ENCODE assay signal across 16 cellular contexts in the genomic region with DNA sequence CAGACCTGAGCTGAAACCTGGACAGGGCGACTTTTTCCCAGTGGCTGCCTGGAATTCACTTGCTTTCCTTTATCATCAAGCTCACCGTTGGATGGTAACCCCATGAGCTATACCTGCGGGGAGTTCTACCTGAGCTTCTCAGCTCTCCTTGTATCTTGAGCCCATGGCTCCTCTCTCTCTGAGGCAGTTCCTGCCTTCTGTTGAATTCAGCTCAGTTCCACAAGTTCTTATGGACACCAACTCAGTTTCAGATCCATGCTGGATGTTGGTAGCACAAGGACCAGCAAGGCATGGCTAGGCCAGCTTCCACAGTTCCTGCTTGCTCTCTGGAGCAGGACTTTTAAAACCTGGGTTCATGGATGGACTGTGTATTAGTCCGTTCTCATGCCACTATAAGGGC. TPM values are rescaled to one million over a fixed set of nuclear protein-coding genes. Genes with fewer than 3 reads are reported as not detected.
DNase-seq lines count a peak whose midpoint lies in the region; ATAC-seq and TF ChIP-seq lines count a peak whose summit lies in the region.
"Had no signal": no experiment of that assay in that cellular context is flagged by ENCODE, and none has a peak within 500 bp of the region (broad histone marks: within the 10 kb centered on the region; RNA-seq: fewer than 3 reads in every experiment).

No MANE protein-coding gene starts in this region.

- WGBS in IMR-90 (ENCODE audit: extremely low coverage in 2 of 2, insufficient read length in 1 of 2), 2 experiments = 95% methylated on average over 3 of the region's 4 CpGs; no CpG with 5 or more reads in 1 of the 2 experiments

- H3K27me3 ChIP-seq in IMR-90 (ENCODE audit: control insufficient read depth, insufficient read depth, low read length) = no peaks in the 10 kb centered on the region

- TF ChIP-seq POLR2A in IMR-90 (IDR thresholded peaks at IDR 0.05; ENCODE audit: low read depth, low read length) = no peak

- H4K91ac ChIP-seq in IMR-90 (ENCODE audit: insufficient read depth, low read depth, low read length) = peak overlapping the region; percentile 25; the same call in 1 of the 2 replicates

- no peaks in the 10 kb centered on the region for H3K36me3 Mint-ChIP-seq in nephron progenitor cell (ENCODE audit: low read depth)
- H3K36me3 Mint-ChIP-seq: CD4-positive, alpha-beta memory T cell had no signal

- H2AFZ ChIP-seq in IMR-90 (replicated peaks; ENCODE audit: low read length, poor library complexity) = no peak overlapping the region

- CTCF ChIA-PET in IMR-90 (lab: Yijun Ruan, JAX) = interaction anchor here (0.9 to 1.0 kb wide), 2 partner anchors 9 to 10 kb away, joined by 3 to 4 read pairs; no protein-coding TSS in a partner anchor

- peaks cover 37% of the 10 kb centered on the region for H3K4me1 ChIP-seq in IMR-90 (ENCODE audit: control insufficient read depth, insufficient read depth, low read length)
- H3K4me1 ChIP-seq in mucosa of descending colon (ENCODE audit: low read depth) = no peaks in the 10 kb centered on the region

- POLR2A ChIA-PET in IMR-90 (lab: Charles Lee; ENCODE audit: unreplicated experiment) = no interaction called here

- H3K9me1 ChIP-seq in IMR-90 (ENCODE audit: insufficient read depth, low read length) = peaks cover 39% of the 10 kb centered on the region

- no peak overlapping the region for H3K23ac ChIP-seq in IMR-90 (ENCODE audit: low read depth, low read length)

- H3K4ac ChIP-seq in IMR-90 (ENCODE audit: low read depth, low read length) = peak overlapping the region; percentile 21

- H2BK20ac ChIP-seq in IMR-90 (ENCODE audit: low read depth, low read length) = peak overlapping the region; percentile 78; the same call in 1 of the 2 replicates

- H3K14ac ChIP-seq in IMR-90 (replicated peaks; ENCODE audit: low read depth, low read length) = no peak overlapping the region; the same call in 1 of the 2 replicates

- no peak overlapping the region for H4K5ac ChIP-seq in IMR-90 (ENCODE audit: low read depth, low read length)

- no peak overlapping the region for H3K4me3 ChIP-seq in IMR-90 (ENCODE audit: insufficient read depth, low read depth, low read length)
- H3K4me3 ChIP-seq in mucosa of descending colon = no peak overlapping the region
- H3K4me3 ChIP-seq: HAP-1 had no signal

- H3K18ac ChIP-seq in IMR-90 (ENCODE audit: low read depth, low read length) = peak overlapping the region; percentile 45

- no TSS peak for BruUV-seq in IMR-90 (replicated peaks; lab: Mats Ljungman, UMichigan)

- intact Hi-C loops in IMR-90 (cut with micrococcal nuclease) (no loop called here), mucosa of descending colon (cut with DNase I, micrococcal nuclease) (no loop called here)

- no peak overlapping the region for H3K4me3 Mint-ChIP-seq in nephron progenitor cell
- H3K4me3 Mint-ChIP-seq: CD4-positive, alpha-beta memory T cell; HFFc6 had no signal

- H3K27ac Mint-ChIP-seq in nephron progenitor cell = peak overlapping the region; percentile 28
- H3K27ac Mint-ChIP-seq: CD4-positive, alpha-beta memory T cell had no signal

- ATAC-seq in IMR-90 (ENCODE audit: low read depth) (no peak), mucosa of descending colon (no peak)

- no peak overlapping the region for H3K56ac ChIP-seq in IMR-90 (ENCODE audit: extremely low read depth, insufficient read depth, low read length)

- TF ChIP-seq RAD21 in IMR-90 (IDR thresholded peaks at IDR 0.05; ENCODE audit: low read length) = no peak

- H3K9me3 Mint-ChIP-seq in nephron progenitor cell = no peaks in the 10 kb centered on the region
- H3K9me3 Mint-ChIP-seq: CD4-positive, alpha-beta memory T cell; HFFc6 had no signal

- H2BK15ac ChIP-seq in IMR-90 (ENCODE audit: low read depth, low read length) = peak overlapping the region; percentile 87; the same call in 1 of the 3 replicates

- peak overlapping the region; percentile 82 for H2BK120ac ChIP-seq in IMR-90 (ENCODE audit: low read depth, low read length)

- no peaks in the 10 kb centered on the region for H4K20me1 ChIP-seq in IMR-90 (ENCODE audit: insufficient read depth, low read length)

- peak overlapping the region; percentile 90 for H2AK5ac ChIP-seq in IMR-90 (ENCODE audit: low read depth, low read length)

- H4K8ac ChIP-seq in IMR-90 (ENCODE audit: low read depth in 2 of 2, low read length in 2 of 2) = peak overlapping the region in 1 of 2 experiments; percentile 35; a peak in 1 of 4 replicates

- dilution Hi-C loops in IMR-90 (cut with HindIII; ENCODE audit: low sequenced_read_pairs, unreplicated experiment) = no loop called here

- no peaks in the 10 kb centered on the region; a peak in 1 of 4 replicates for H3K79me1 ChIP-seq in IMR-90 (ENCODE audit: low read depth in 1 of 2, low read length in 2 of 2)

- no peaks in the 10 kb centered on the region for H3K36me3 ChIP-seq in IMR-90 (ENCODE audit: control insufficient read depth, insufficient read depth, low read length)
- no peaks in the 10 kb centered on the region for H3K36me3 ChIP-seq in mucosa of descending colon (ENCODE audit: low read depth)
- H3K36me3 ChIP-seq: HAP-1 had no signal

- no peak overlapping the region for H3K4me2 ChIP-seq in IMR-90 (ENCODE audit: low read depth, low read length)

- H3K9me3 ChIP-seq in IMR-90 (ENCODE audit: control insufficient read depth, insufficient read depth, low read length) = no peaks in the 10 kb centered on the region
- H3K9me3 ChIP-seq in mucosa of descending colon = no peaks in the 10 kb centered on the region
- H3K9me3 ChIP-seq: HAP-1 had no signal

- TF ChIP-seq CTCF in IMR-90 (conservative IDR thresholded peaks at IDR 0.05; ENCODE audit: low read depth, low read length) = no peak
- TF ChIP-seq CTCF in nephron progenitor cell (IDR thresholded peaks at IDR 0.05) = no peak
- no peak for TF ChIP-seq CTCF in mucosa of descending colon (IDR thresholded peaks at IDR 0.05)

- peak; percentile 30 for DNase-seq in activated CD8-positive, alpha-beta memory T cell treated with anti-CD3 and anti-CD28 coated beads for 24 hours
- no peak for DNase-seq in activated CD8-positive, alpha-beta memory T cell treated with anti-CD3 and anti-CD28 coated beads, Interleukin-2, amount 50 U/mL, for 48 hours
- no peak for DNase-seq in IMR-90
- no peak for DNase-seq in nephron progenitor cell
- no peak for DNase-seq in NCI-H226
- no peak for DNase-seq in mucosa of descending colon
- DNase-seq: ACHN; C1 segment of cervical spinal cord; CD4-positive, alpha-beta memory T cell; COR-L47; DMS153; DND-41; GOT3; HFFc6 had no signal

- no peak overlapping the region for H3K9ac ChIP-seq in IMR-90 (ENCODE audit: low read depth, low read length)

- no peak overlapping the region for H2AK9ac ChIP-seq in IMR-90 (replicated peaks; ENCODE audit: low read depth, low read length, poor library complexity)

- H3K27ac ChIP-seq in IMR-90 (ENCODE audit: insufficient read depth, low read length) = no peak overlapping the region
- H3K27ac ChIP-seq: 22Rv1 had no signal

- H2BK5ac ChIP-seq in IMR-90 (ENCODE audit: low read depth, low read length, poor library complexity, severe bottlenecking) = no peak overlapping the region

- in situ Hi-C loops in IMR-90 (cut with MboI; ENCODE audit: low sequenced_read_pairs) = no loop called here

- no peaks in the 10 kb centered on the region for H3K4me1 Mint-ChIP-seq in nephron progenitor cell

- peaks cover 14% of the 10 kb centered on the region for H3K27me3 Mint-ChIP-seq in nephron progenitor cell (ENCODE audit: low read depth, poor library complexity)

TF ChIP-seq in IMR-90, 13 proteins besides CTCF, POLR2A, EP300 and RAD21:
- no peak for TF ChIP-seq FOS (IDR thresholded peaks at IDR 0.05; ENCODE audit: low read depth, low read length)
- no peak for TF ChIP-seq MXI1 (IDR thresholded peaks at IDR 0.05; ENCODE audit: borderline replicate concordance, low read depth, low read length)
- TF ChIP-seq MAFK (IDR thresholded peaks at IDR 0.05; ENCODE audit: low read depth, low read length) = no peak
- no peak for TF ChIP-seq BHLHE40 (IDR thresholded peaks at IDR 0.05; ENCODE audit: low read depth, low read length)
- no peak for TF ChIP-seq RFX5 (IDR thresholded peaks at IDR 0.05; ENCODE audit: low read depth, low read length)
- no peak for TF ChIP-seq CHD1 (IDR thresholded peaks at IDR 0.05; ENCODE audit: low read depth, low read length)
- no peak for TF ChIP-seq RCOR1 (IDR thresholded peaks at IDR 0.05; ENCODE audit: insufficient replicate concordance, low read length)
- TF ChIP-seq, protein P1, sequence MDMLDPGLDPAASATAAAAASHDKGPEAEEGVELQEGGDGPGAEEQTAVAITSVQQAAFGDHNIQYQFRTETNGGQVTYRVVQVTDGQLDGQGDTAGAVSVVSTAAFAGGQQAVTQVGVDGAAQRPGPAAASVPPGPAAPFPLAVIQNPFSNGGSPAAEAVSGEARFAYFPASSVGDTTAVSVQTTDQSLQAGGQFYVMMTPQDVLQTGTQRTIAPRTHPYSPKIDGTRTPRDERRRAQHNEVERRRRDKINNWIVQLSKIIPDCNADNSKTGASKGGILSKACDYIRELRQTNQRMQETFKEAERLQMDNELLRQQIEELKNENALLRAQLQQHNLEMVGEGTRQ (IDR thresholded peaks at IDR 0.05; ENCODE audit: low read depth, low read length) = no peak

RNA-seq across cellular contexts. Expression of a gene that starts 58.3 kb away (rescaled TPM):
- total RNA-seq in IMR-90 (2012; rRNA removed) (8.1 and 8.6 TPM in 2 replicates), mucosa of descending colon (10 to 100 TPM in 2 of 3 donors, 1 to 10 TPM in 1; 7.2 to 16.2 (median 10.6) TPM)
- 10.8 and 12.1 TPM in 2 replicates for polyA plus RNA-seq in IMR-90 (2012; rRNA removed)
- polyA plus RNA-seq in IMR-90 (2012; cell fraction: cytosol; rRNA removed) = 7.4 and 13.3 TPM in 2 replicates
- polyA plus RNA-seq in IMR-90 (2012; cell fraction: nucleus; rRNA removed; ENCODE audit: low replicate concordance) = 19.2 and 26.6 TPM in 2 replicates
